19 cellular contexts compared by ENCODE assay signal in the genomic region with DNA sequence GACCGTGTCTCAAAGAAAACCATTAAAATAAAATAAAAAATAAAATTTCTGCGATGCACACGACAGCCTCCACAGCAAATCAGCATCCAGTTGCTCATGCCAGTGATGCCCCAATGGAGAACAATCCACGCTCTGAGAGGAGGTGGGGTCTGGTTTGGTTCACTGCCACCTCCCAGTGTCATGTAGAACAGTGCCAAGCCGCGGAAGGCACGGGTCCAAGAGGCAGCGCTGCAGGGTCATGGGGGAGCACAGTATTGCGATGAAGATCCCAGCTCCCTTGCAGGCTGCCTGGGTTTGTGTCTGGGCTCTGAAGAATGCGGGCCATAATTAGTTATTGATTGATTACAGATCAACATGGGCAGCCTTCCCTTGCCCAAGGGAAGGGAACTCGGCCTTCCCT.
"Had no signal": no experiment of that assay in that cellular context is flagged by ENCODE, and none has a peak within 500 bp of the region (broad histone marks: within the 10 kb centered on the region; RNA-seq: fewer than 3 reads in every experiment).

No MANE protein-coding gene starts in this region.

- H3K27ac ChIP-seq: brain microvascular endothelial cell, esophagus squamous epithelium, neural progenitor cell, prostate gland, right atrium auricular region, tibial nerve had no signal

- H3K4me3 Mint-ChIP-seq: activated B cell treated with CpG ODN at 0.5 μM for 24 hours; activated CD4-positive, alpha-beta memory T cell treated with anti-CD3 and anti-CD28 coated beads, Interleukin-2, amount 10 ng/mL, durations not matched to agents 7 days and 5 days; activated CD8-positive, alpha-beta memory T cell treated with anti-CD3 and anti-CD28 coated beads, Interleukin-2, amount 10 ng/mL, durations not matched to agents 7 days and 5 days; activated naive CD8-positive, alpha-beta T cell; central memory CD8-positive, alpha-beta T cell; neural progenitor cell; T-cell had no signal

- H3K9me3 ChIP-seq: esophagus squamous epithelium, prostate gland, right atrium auricular region, tibial nerve had no signal

- H3K36me3 ChIP-seq: brain microvascular endothelial cell, esophagus squamous epithelium, neural progenitor cell, prostate gland, right atrium auricular region had no signal

- H3K27me3 Mint-ChIP-seq: activated B cell treated with CpG ODN at 0.5 μM for 24 hours; activated naive CD8-positive, alpha-beta T cell; naive B cell had no signal

- H2AFZ ChIP-seq: neural progenitor cell had no signal

- H3K27ac Mint-ChIP-seq: activated B cell treated with CpG ODN at 0.5 μM for 24 hours; activated CD4-positive, alpha-beta memory T cell treated with anti-CD3 and anti-CD28 coated beads, Interleukin-2, amount 10 ng/mL, durations not matched to agents 7 days and 5 days; activated CD8-positive, alpha-beta memory T cell treated with anti-CD3 and anti-CD28 coated beads, Interleukin-2, amount 10 ng/mL, durations not matched to agents 7 days and 5 days; activated naive CD8-positive, alpha-beta T cell; neural progenitor cell; T-cell had no signal

- H3K9me3 Mint-ChIP-seq: activated B cell treated with CpG ODN at 0.5 μM for 24 hours; activated CD4-positive, alpha-beta memory T cell treated with anti-CD3 and anti-CD28 coated beads, Interleukin-2, amount 10 ng/mL, durations not matched to agents 7 days and 5 days; central memory CD8-positive, alpha-beta T cell; naive B cell; neural progenitor cell; T-cell had no signal

- DNase-seq: activated B cell treated with CpG ODN at 0.5 μM for 24 hours; activated CD4-positive, alpha-beta memory T cell treated with anti-CD3 and anti-CD28 coated beads, Interleukin-2, amount 10 ng/mL, durations not matched to agents 7 days and 5 days; activated CD4-positive, alpha-beta T cell treated with anti-CD3 and anti-CD28 coated beads for 4 hours; activated CD8-positive, alpha-beta memory T cell treated with anti-CD3 and anti-CD28 coated beads, Interleukin-2, amount 10 ng/mL, durations not matched to agents 7 days and 5 days; brain microvascular endothelial cell; cortex of kidney; esophagus squamous epithelium; naive B cell; stimulated activated CD4-positive, alpha-beta T cell treated with anti-CD3 and anti-CD28 coated beads, Interleukin-2, amount 100 ng/mL, for 24 hours; stimulated activated naive CD4-positive, alpha-beta T cell treated with Interleukin-2 at 50 U/mL for 16 hours; T-cell; T-helper 9 cell had no signal

- H3K36me3 Mint-ChIP-seq: activated CD8-positive, alpha-beta memory T cell treated with anti-CD3 and anti-CD28 coated beads, Interleukin-2, amount 10 ng/mL, durations not matched to agents 7 days and 5 days; activated naive CD8-positive, alpha-beta T cell; naive B cell; neural progenitor cell; T-cell had no signal

- ATAC-seq: activated CD8-positive, alpha-beta memory T cell treated with anti-CD3 and anti-CD28 coated beads, Interleukin-2, amount 10 ng/mL, durations not matched to agents 7 days and 5 days; T-cell had no signal

- H3K4me3 ChIP-seq: esophagus squamous epithelium, lung, neural progenitor cell, prostate gland, right atrium auricular region, tibial nerve had no signal

- H3K4me1 ChIP-seq: neural progenitor cell, prostate gland had no signal

- H3K4me1 Mint-ChIP-seq: activated B cell treated with CpG ODN at 0.5 μM for 24 hours; activated CD4-positive, alpha-beta memory T cell treated with anti-CD3 and anti-CD28 coated beads, Interleukin-2, amount 10 ng/mL, durations not matched to agents 7 days and 5 days; activated CD8-positive, alpha-beta memory T cell treated with anti-CD3 and anti-CD28 coated beads, Interleukin-2, amount 10 ng/mL, durations not matched to agents 7 days and 5 days; central memory CD8-positive, alpha-beta T cell; neural progenitor cell had no signal

- H3K4me2 ChIP-seq: neural progenitor cell had no signal
